9 cellular contexts compared by ENCODE assay signal in genomic region chr9:19998823-19999455, GRCh38.
DNase-seq lines count a peak whose midpoint lies in the region; ATAC-seq, FAIRE-seq and TF ChIP-seq lines count a peak whose summit lies in the region.
"Had no signal": no experiment of that assay in that cellular context is flagged by ENCODE, and none has a peak within 500 bp of the region (broad histone marks: within the 10 kb centered on the region; RNA-seq: fewer than 3 reads in every experiment).

No MANE protein-coding gene starts in this region.

- peak; percentile 77 for FAIRE-seq in GM19239 (lab: Jason Lieb, UNC)
- FAIRE-seq in HepG2 (lab: Jason Lieb, UNC), result no peak

- no peak overlapping the region for H3K4me2 ChIP-seq in HepG2 (ENCODE audit: low read depth, low read length)

- peaks cover 15% of the 10 kb centered on the region for H3K4me1 Mint-ChIP-seq in CD8-positive, alpha-beta T cell (ENCODE audit: low read depth)
- H3K4me1 Mint-ChIP-seq in chondrocyte (ENCODE audit: low read depth), result peaks cover 39% of the 10 kb centered on the region

- H3K36me3 Mint-ChIP-seq in CD8-positive, alpha-beta T cell, result peaks cover 3% of the 10 kb centered on the region
- H3K36me3 Mint-ChIP-seq in chondrocyte (ENCODE audit: low read depth), result no peaks in the 10 kb centered on the region

- no peak overlapping the region for H2AFZ ChIP-seq in HepG2 (ENCODE audit: low read length)

- H3K27ac Mint-ChIP-seq in CD8-positive, alpha-beta T cell, result peak overlapping the region; percentile 30
- H3K27ac Mint-ChIP-seq in chondrocyte (ENCODE audit: unreplicated experiment), result peak overlapping the region; percentile 66

- peaks cover 6% of the 10 kb centered on the region for H3K9me3 Mint-ChIP-seq in CD8-positive, alpha-beta T cell
- no peaks in the 10 kb centered on the region for H3K9me3 Mint-ChIP-seq in chondrocyte (ENCODE audit: low read depth)

- TF ChIP-seq EP300 in HepG2 (IDR thresholded peaks at IDR 0.05; ENCODE audit: low read depth in 2 of 2, low read length in 2 of 2) (no peak), HepG2 (CRISPR knock-in tag; IDR thresholded peaks at IDR 0.05; ENCODE audit: borderline replicate concordance) (no peak)

- H3K27ac ChIP-seq in CD8-positive, alpha-beta T cell (ENCODE audit: low read depth, low read length), result no peak overlapping the region
- H3K27ac ChIP-seq in aorta (ENCODE audit: low read depth in 1 of 2, low read length in 2 of 2) (no peak overlapping the region), HepG2 (ENCODE audit: extremely low read length, insufficient read depth, low read length) (no peak overlapping the region)

- intact Hi-C loops in CD8-positive, alpha-beta T cell (cut with DNase I, micrococcal nuclease), result no loop called here
- intact Hi-C loops in aorta (cut with DNase I) (loop anchor here in 1 of 2 donors (1.0 kb wide), 1 partner anchor 9 kb away; no protein-coding TSS in a partner anchor), HepG2 (cut with micrococcal nuclease; ENCODE audit: unreplicated experiment) (no loop called here)

- no peaks in the 10 kb centered on the region for H3K79me2 ChIP-seq in HepG2 (ENCODE audit: insufficient read depth, low read length)

- no peaks in the 10 kb centered on the region for H3K36me3 ChIP-seq in CD8-positive, alpha-beta T cell (ENCODE audit: insufficient read depth, low read length)
- H3K36me3 ChIP-seq in aorta (ENCODE audit: control insufficient read depth in 1 of 2, insufficient read depth in 2 of 2, low read length in 1 of 2) (no peaks in the 10 kb centered on the region), HepG2 (replicated peaks in 1 of 2; ENCODE audit: control insufficient read depth in 1 of 2, insufficient read depth in 2 of 2, low read length in 2 of 2) (no peaks in the 10 kb centered on the region)

- TF ChIP-seq CTCF in CD8-positive, alpha-beta T cell (IDR thresholded peaks at IDR 0.05), result no peak
- TF ChIP-seq CTCF in chondrocyte (IDR thresholded peaks at IDR 0.05) (no peak), HepG2 (CRISPR knock-in tag; IDR thresholded peaks at IDR 0.05) (no peak)

- H3K27me3 Mint-ChIP-seq in CD8-positive, alpha-beta T cell (ENCODE audit: low read depth), result no peaks in the 10 kb centered on the region
- no peaks in the 10 kb centered on the region for H3K27me3 Mint-ChIP-seq in chondrocyte (ENCODE audit: low read depth)
- H3K27me3 Mint-ChIP-seq: naive thymus-derived CD4-positive, alpha-beta T cell had no signal

- in situ Hi-C loops in HepG2 (cut with HindIII; ENCODE audit: extremely low pct_ligation_motif_present, low pct_unique_long_range_greater_than_20kb), result no loop called here

- TF ChIP-seq POLR2A in HepG2 (IDR thresholded peaks at IDR 0.05; ENCODE audit: insufficient read depth in 1 of 2, low read depth in 2 of 2, low read length in 2 of 2), result no peak

- no peak overlapping the region for H3K4me3 ChIP-seq in CD8-positive, alpha-beta T cell (ENCODE audit: low read depth, low read length)
- H3K4me3 ChIP-seq in aorta (ENCODE audit: low read length in 2 of 2) (no peak overlapping the region), HepG2 (replicated peaks in 1 of 3; ENCODE audit: insufficient read depth in 1 of 3, low read depth in 2 of 3, low read length in 3 of 3) (no peak overlapping the region)

- H3K4me3 Mint-ChIP-seq in CD8-positive, alpha-beta T cell, result no peak overlapping the region
- H3K4me3 Mint-ChIP-seq in chondrocyte (ENCODE audit: unreplicated experiment), result no peak overlapping the region

- H4K20me1 ChIP-seq in HepG2 (ENCODE audit: insufficient read depth, low read length), result no peaks in the 10 kb centered on the region

- H3K9me3 ChIP-seq in CD8-positive, alpha-beta T cell (ENCODE audit: low read length), result no peaks in the 10 kb centered on the region
- peaks cover 2% of the 10 kb centered on the region for H3K9me3 ChIP-seq in aorta (ENCODE audit: control insufficient read depth, low read length)
- H3K9me3 ChIP-seq in HepG2 (ENCODE audit: low read length), result no peaks in the 10 kb centered on the region

- POLR2A ChIA-PET in CD8-positive, alpha-beta T cell (lab: Charles Lee), result no interaction called here
- POLR2A ChIA-PET in HepG2 (lab: Yijun Ruan, JAX), result no interaction called here

- no TSS peak for BruUV-seq in HepG2 (replicated peaks; lab: Mats Ljungman, UMichigan)

- WGBS in aorta, 2 donors, result 26 to 33% methylated on average over 3 of the region's 3 CpGs
- 4% methylated on average over 3 of the region's 3 CpGs for WGBS in HepG2 (ENCODE audit: low lambda C conversion rate)

- DNase-seq in CD8-positive, alpha-beta T cell, result no peak
- DNase-seq in GM19239 (ENCODE audit: insufficient read length, low spot score) (no peak), chondrocyte (ENCODE audit: low spot score) (no peak), NCI-H146 treated with DMSO at 0.1 percent for 48 hours (lab: John Stamatoyannopoulos, UW; ENCODE audit: unreplicated experiment) (no peak), aorta (no peak), 8988T (no peak), HepG2 (ENCODE audit: low spot score) (no peak)

- H3K9ac ChIP-seq in HepG2 (ENCODE audit: insufficient read depth, low read depth, low read length), result no peak overlapping the region

- no peak for ATAC-seq in CD8-positive, alpha-beta T cell
- peak; percentile 39 for ATAC-seq in HG03432 (IDR thresholded peaks at IDR 0.05; ENCODE audit: unreplicated experiment)
- ATAC-seq in aorta (ENCODE audit: low FRiP score), result no peak
- no peak for ATAC-seq in HepG2

- H3K27me3 ChIP-seq in CD8-positive, alpha-beta T cell (ENCODE audit: insufficient read depth, low read length), result no peaks in the 10 kb centered on the region
- H3K27me3 ChIP-seq in aorta (ENCODE audit: control insufficient read depth in 1 of 2, insufficient read depth in 2 of 2, low read length in 1 of 2), result no peaks in the 10 kb centered on the region
- no peaks in the 10 kb centered on the region for H3K27me3 ChIP-seq in HepG2 (ENCODE audit: control insufficient read depth in 1 of 2, insufficient read depth in 2 of 2, low read length in 2 of 2)

- peaks cover 7% of the 10 kb centered on the region for H3K4me1 ChIP-seq in CD8-positive, alpha-beta T cell (ENCODE audit: insufficient read depth, low read length)
- no peaks in the 10 kb centered on the region for H3K4me1 ChIP-seq in aorta (ENCODE audit: control insufficient read depth in 1 of 2, insufficient read depth in 2 of 2, low read length in 2 of 2)
- no peaks in the 10 kb centered on the region for H3K4me1 ChIP-seq in HepG2 (ENCODE audit: insufficient read depth, low read length)

- CTCF ChIA-PET in CD8-positive, alpha-beta T cell (lab: Charles Lee), result no interaction called here
- CTCF ChIA-PET in HepG2 (lab: Yijun Ruan, JAX; ENCODE audit: low intra/inter-chr PET ratio, low total read pairs), result no interaction called here

- TF ChIP-seq RAD21 in HepG2 (CRISPR knock-in tag; IDR thresholded peaks at IDR 0.05), result no peak

TF ChIP-seq in HepG2, 621 proteins besides CTCF, POLR2A, EP300 and RAD21 (continues in another document):
- TF ChIP-seq REXO4 (CRISPR knock-in tag; IDR thresholded peaks at IDR 0.05; ENCODE audit: borderline replicate concordance) (no peak), TFDP2 (CRISPR knock-in tag; IDR thresholded peaks at IDR 0.05) (no peak), ZNF740 (CRISPR knock-in tag; IDR thresholded peaks at IDR 0.05) (no peak), ZBTB44 (CRISPR knock-in tag; IDR thresholded peaks at IDR 0.05) (no peak), CAMTA2 (CRISPR knock-in tag; IDR thresholded peaks at IDR 0.05; ENCODE audit: borderline replicate concordance) (no peak), AKAP8 (CRISPR knock-in tag; IDR thresholded peaks at IDR 0.05) (no peak), ZNF160 (CRISPR knock-in tag; IDR thresholded peaks at IDR 0.05) (no peak), STAT6 (CRISPR knock-in tag; IDR thresholded peaks at IDR 0.05; ENCODE audit: borderline replicate concordance) (no peak)
